Comparison of ENCODE assay signal across 2 cellular contexts in genomic region chr10:29630205-29631048, GRCh38.
TF ChIP-seq lines count a peak whose summit lies in the region.

No MANE protein-coding gene starts in this region.

TF ChIP-seq in WTC11, 78 proteins besides CTCF, POLR2A, EP300 and RAD21 (continued from another document):
- TF ChIP-seq ZNF512 (CRISPR knock-in tag; IDR thresholded peaks at IDR 0.05; ENCODE audit: borderline replicate concordance) (no peak), TP53 (CRISPR knock-in tag; IDR thresholded peaks at IDR 0.05) (no peak), ARID4B (CRISPR knock-in tag; IDR thresholded peaks at IDR 0.05; ENCODE audit: borderline replicate concordance) (no peak)

TF ChIP-seq in HepG2, 621 proteins besides CTCF, POLR2A, EP300 and RAD21 (continued from another document):
- TF ChIP-seq ZNF407 (CRISPR knock-in tag; IDR thresholded peaks at IDR 0.05; ENCODE audit: not compliant biosample characterization) (no peak), SOX5 (CRISPR knock-in tag; IDR thresholded peaks at IDR 0.05; ENCODE audit: borderline replicate concordance) (no peak), NFIB (CRISPR knock-in tag; IDR thresholded peaks at IDR 0.05; ENCODE audit: borderline replicate concordance) (no peak), TAF15 (IDR thresholded peaks at IDR 0.05; ENCODE audit: low read depth, low read length, poor library complexity, severe bottlenecking) (no peak), MEIS1 (CRISPR knock-in tag; IDR thresholded peaks at IDR 0.05; ENCODE audit: borderline replicate concordance) (no peak), HBP1 (CRISPR knock-in tag; IDR thresholded peaks at IDR 0.05; ENCODE audit: low read depth) (no peak), IRF1 (CRISPR knock-in tag; IDR thresholded peaks at IDR 0.05; ENCODE audit: low read depth) (no peak), PRDM10 (CRISPR knock-in tag; IDR thresholded peaks at IDR 0.05; ENCODE audit: low read depth) (no peak)
